In genomic region chr2:150162241-150162942, GRCh38 we compare ENCODE assay signal across 16 cellular contexts.
"Had no signal": no experiment of that assay in that cellular context is flagged by ENCODE, and none has a peak within 500 bp of the region (broad histone marks: within the 10 kb centered on the region; RNA-seq: fewer than 3 reads in every experiment).

No MANE protein-coding gene starts in this region.

- H3K27me3 ChIP-seq: pancreas, stomach, testis, upper lobe of left lung had no signal

- H3K4me3 ChIP-seq: dorsolateral prefrontal cortex, mucosa of descending colon, pancreas, stomach, testis, upper lobe of left lung had no signal

- H3K27ac ChIP-seq: dorsolateral prefrontal cortex, pancreas, stomach, testis, upper lobe of left lung, VCaP had no signal

- H3K9me3 ChIP-seq: mucosa of descending colon, pancreas, stomach, testis, upper lobe of left lung had no signal

- H3K4me1 ChIP-seq: testis had no signal

- FAIRE-seq: pancreas had no signal

- H3K36me3 ChIP-seq: pancreas, stomach, upper lobe of left lung had no signal

- DNase-seq: activated CD4-positive, alpha-beta T cell treated with anti-CD3 and anti-CD28 coated beads for 1 hour; activated CD4-positive, alpha-beta T cell treated with anti-CD3 and anti-CD28 coated beads, Interleukin-2, amount 50 U/mL, for 4 hours; activated naive CD4-positive, alpha-beta T cell treated with anti-CD3 and anti-CD28 coated beads, Interleukin-2, amount 50 U/mL, for 16 hours; dorsolateral prefrontal cortex; islet precursor cell; mucosa of descending colon; naive thymus-derived CD4-positive, alpha-beta T cell; pancreas; stimulated activated CD4-positive, alpha-beta T cell treated with anti-CD3 and anti-CD28 coated beads, Interleukin-12 subunit alpha, Interleukin-12 subunit beta, amount 100 ng/mL, for 4 hours; stimulated activated CD4-positive, alpha-beta T cell treated with anti-CD3 and anti-CD28 coated beads, Interleukin-2, amount 100 ng/mL, for 24 hours; stomach; T1000; testis; upper lobe of left lung had no signal

- ATAC-seq: left lobe of liver; mucosa of descending colon; naive thymus-derived CD4-positive, alpha-beta T cell; pancreas had no signal
